Comparison of ENCODE assay signal across 11 cellular contexts in the genomic region with DNA sequence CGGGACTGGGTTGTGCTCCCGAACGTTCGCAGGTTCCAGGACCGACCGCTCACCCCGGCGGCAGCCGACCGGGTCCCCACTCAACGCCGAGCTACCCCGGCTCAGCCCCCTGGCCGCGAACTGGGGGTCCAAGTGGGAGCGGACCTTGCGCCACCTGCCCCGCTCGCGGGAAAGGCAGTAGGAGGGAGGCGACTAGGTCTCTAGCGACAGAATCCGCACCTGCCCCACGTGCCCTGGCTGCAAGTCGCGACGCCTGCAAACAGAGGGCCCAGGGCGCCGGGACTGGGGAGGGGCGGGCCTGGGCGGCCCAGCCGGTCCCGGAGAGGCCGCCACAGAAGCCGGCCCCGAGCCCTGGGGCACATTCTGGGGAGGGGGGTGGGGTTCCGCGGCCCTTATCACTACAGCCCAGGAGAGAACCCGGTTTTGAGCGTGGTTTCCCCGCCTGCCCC.
DNase-seq lines count a peak whose midpoint lies in the region; ATAC-seq and TF ChIP-seq lines count a peak whose summit lies in the region.
"Had no signal": no experiment of that assay in that cellular context is flagged by ENCODE, and none has a peak within 500 bp of the region (broad histone marks: within the 10 kb centered on the region; RNA-seq: fewer than 3 reads in every experiment).

No MANE protein-coding gene starts in this region.

- H3K27ac ChIP-seq in endodermal cell (ENCODE audit: low read depth, low read length) (no peak overlapping the region), spleen (no peak overlapping the region)

- H3K9me3 ChIP-seq in endodermal cell (ENCODE audit: control insufficient read depth, low read length) (peaks cover 17% of the 10 kb centered on the region), spleen (peaks cover 0 to 26% (median 6%) of the 10 kb centered on the region in 8 donors)

- H3K4me1 ChIP-seq in endodermal cell (ENCODE audit: control insufficient read depth, insufficient read depth, low read length) (no peaks in the 10 kb centered on the region), spleen (peaks cover 0 to 15% (median 5%) of the 10 kb centered on the region in 6 donors)

- peaks cover 41% of the 10 kb centered on the region for H3K27me3 Mint-ChIP-seq in endodermal cell (ENCODE audit: insufficient read depth)

- peaks cover 2% of the 10 kb centered on the region for H3K36me3 Mint-ChIP-seq in endodermal cell (ENCODE audit: low read depth)

- no peaks in the 10 kb centered on the region for H3K4me1 Mint-ChIP-seq in endodermal cell

- peak; percentile 14 for ATAC-seq in HG03354 (IDR thresholded peaks at IDR 0.05; ENCODE audit: poor library complexity, severe bottlenecking, unreplicated experiment)

- 87 to 90% methylated on average over 15 to 41 of the region's 41 CpGs for WGBS in endodermal cell (ENCODE audit: insufficient coverage in 1 of 2, insufficient read length in 1 of 2), 2 experiments
- 15 to 33% (median 29%) methylated on average over 15 to 41 of the region's 41 CpGs for WGBS in spleen, 5 donors

- H3K4me3 ChIP-seq in endodermal cell (ENCODE audit: low read length): no peak overlapping the region
- H3K4me3 ChIP-seq in spleen: peak overlapping the region in 6 of 8 donors; percentile 24 to 68 (median 40)

- TF ChIP-seq CTCF in endodermal cell (conservative IDR thresholded peaks at IDR 0.05) (no peak), spleen (IDR thresholded peaks at IDR 0.05 in 8 of 11, conservative IDR thresholded peaks at IDR 0.05 in 3 of 11) (no peak)

- H3K27me3 ChIP-seq in endodermal cell (ENCODE audit: control insufficient read depth, insufficient read depth, low read length, poor library complexity, severe bottlenecking): no peaks in the 10 kb centered on the region
- peaks cover 0 to 44% (median 20%) of the 10 kb centered on the region in 7 donors for H3K27me3 ChIP-seq in spleen (replicated peaks in 1 of 7)

- DNase-seq in endodermal cell (peak; percentile 66), iPS-NIHi7 (ENCODE audit: extremely low spot score) (peak; percentile 41), spleen (no peak), NCI-H2227 (lab: John Stamatoyannopoulos, UW; ENCODE audit: unreplicated experiment) (no peak), NCI-H1092 treated with DMSO at 0.1 percent for 48 hours (lab: John Stamatoyannopoulos, UW) (no peak), NCI-H526 treated with DMSO at 0.1 percent for 48 hours (lab: John Stamatoyannopoulos, UW) (no peak)
- DNase-seq in activated CD4-positive, alpha-beta T cell treated with anti-CD3 and anti-CD28 coated beads, Interleukin-2, amount 50 U/mL, for 48 hours: no peak
- DNase-seq: CD8-positive, alpha-beta memory T cell; NCI-H2171 treated with DMSO at 0.1 percent for 48 hours; occipital lobe had no signal

- no peak overlapping the region for H3K9ac ChIP-seq in endodermal cell (ENCODE audit: extremely low read depth, low read length, poor library complexity, severe bottlenecking)

- H3K9me3 Mint-ChIP-seq in endodermal cell: peaks cover 22% of the 10 kb centered on the region

- no peak overlapping the region for H3K27ac Mint-ChIP-seq in endodermal cell

- H3K4me3 Mint-ChIP-seq in endodermal cell: peak overlapping the region; percentile 62

- no peak for TF ChIP-seq POLR2A in spleen (IDR thresholded peaks at IDR 0.05)

- H3K36me3 ChIP-seq in endodermal cell (ENCODE audit: control insufficient read depth, insufficient read depth, low read length) (no peaks in the 10 kb centered on the region), spleen (no peaks in the 10 kb centered on the region)

- intact Hi-C loops in spleen (cut with DNase I; ENCODE audit: low total_unique reads): no loop called here

Comparison
In these comparisons a context has a peak if more than half of its experiments do, and no peak if none do; other contexts are left out.
1. DNase-seq: peak in endodermal cell (single experiment) and iPS-NIHi7 (single experiment); none in spleen (single experiment), NCI-H2227 (single experiment), activated CD4-positive, alpha-beta T cell treated with anti-CD3 and anti-CD28 coated beads, Interleukin-2, amount 50 U/mL, for 48 hours (0 of 2), NCI-H1092 treated with DMSO at 0.1 percent for 48 hours (single experiment) and NCI-H526 treated with DMSO at 0.1 percent for 48 hours (single experiment).